ENCODE assay signal across 8 cellular contexts in the genomic region with DNA sequence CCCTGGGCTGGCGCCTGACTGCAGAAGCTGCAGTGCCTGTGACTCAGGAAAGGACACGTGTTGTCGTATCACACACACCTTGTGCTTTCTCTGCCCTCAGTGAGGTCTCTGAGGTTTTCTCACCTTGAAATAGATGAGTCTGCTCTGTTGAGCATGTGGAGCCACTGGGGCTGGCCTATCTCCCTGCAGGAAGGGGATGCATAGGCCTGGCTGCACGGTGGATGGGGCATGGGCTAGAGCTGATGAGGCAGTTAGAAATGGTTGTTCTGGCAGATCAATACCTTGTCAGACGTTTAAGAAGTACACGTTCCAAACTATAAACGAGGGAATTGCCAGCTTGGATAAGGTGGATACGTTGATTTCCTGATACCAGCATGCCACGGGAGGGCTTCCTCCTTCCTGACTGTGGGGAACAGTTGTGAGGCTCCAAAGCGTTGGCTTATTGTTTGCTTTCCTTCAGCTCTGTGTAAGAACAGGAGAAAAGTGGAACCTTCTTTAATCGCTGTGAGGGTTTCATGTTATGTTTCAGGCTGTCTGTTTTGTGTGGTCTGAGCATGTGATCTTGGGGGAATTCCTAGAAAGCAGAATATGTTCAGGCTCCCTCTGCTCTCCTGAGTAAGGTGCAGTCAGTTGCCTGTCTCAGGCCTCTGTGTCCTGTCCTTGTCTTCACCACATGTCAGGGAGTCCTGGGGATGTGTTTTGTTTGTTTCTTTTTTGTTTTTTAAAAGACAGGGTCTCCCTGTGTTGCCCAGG. TPM values are rescaled to one million over a fixed set of nuclear protein-coding genes. Genes with fewer than 3 reads are reported as not detected.
DNase-seq lines count a peak whose midpoint lies in the region; ATAC-seq and TF ChIP-seq lines count a peak whose summit lies in the region.

No MANE protein-coding gene starts in this region.

- H3K4me1 Mint-ChIP-seq in activated T-cell treated with anti-CD3 and anti-CD28 coated beads, Interleukin-2, amount 50 U/mL, for 4 hours (ENCODE audit: low read depth), result peaks cover 17% of the 10 kb centered on the region
- peaks cover 4% of the 10 kb centered on the region for H3K4me1 Mint-ChIP-seq in osteocyte (ENCODE audit: unreplicated experiment)

- no peak overlapping the region for H3K27ac Mint-ChIP-seq in osteocyte (ENCODE audit: unreplicated experiment)

- no peak for TF ChIP-seq CTCF in osteocyte (IDR thresholded peaks at IDR 0.05)

- no peaks in the 10 kb centered on the region for H3K27me3 Mint-ChIP-seq in activated T-cell treated with anti-CD3 and anti-CD28 coated beads, Interleukin-2, amount 50 U/mL, for 4 hours (ENCODE audit: low read depth)
- H3K27me3 Mint-ChIP-seq in osteocyte (ENCODE audit: unreplicated experiment), result no peaks in the 10 kb centered on the region

- peak overlapping the region; percentile 25 for H3K4me3 Mint-ChIP-seq in activated T-cell treated with anti-CD3 and anti-CD28 coated beads, Interleukin-2, amount 50 U/mL, for 4 hours
- no peak overlapping the region for H3K4me3 Mint-ChIP-seq in osteocyte (ENCODE audit: unreplicated experiment)

- no peaks in the 10 kb centered on the region for H3K9me3 Mint-ChIP-seq in activated T-cell treated with anti-CD3 and anti-CD28 coated beads, Interleukin-2, amount 50 U/mL, for 4 hours
- H3K9me3 Mint-ChIP-seq in osteocyte (ENCODE audit: unreplicated experiment), result no peaks in the 10 kb centered on the region

- peak; percentile 64 for ATAC-seq in GM18909 (IDR thresholded peaks at IDR 0.05; ENCODE audit: poor library complexity, unreplicated experiment)
- peak; percentile 73 for ATAC-seq in HG03108 (IDR thresholded peaks at IDR 0.05; ENCODE audit: unreplicated experiment)
- ATAC-seq in activated T-cell treated with anti-CD3 and anti-CD28 coated beads, Interleukin-2, amount 50 U/mL, for 4 hours, result peak; percentile 90 to 97
- no peak for ATAC-seq in HG02970 (IDR thresholded peaks at IDR 0.05; ENCODE audit: low FRiP score, unreplicated experiment)
- ATAC-seq in GM21390 (IDR thresholded peaks at IDR 0.05; ENCODE audit: unreplicated experiment), result no peak

- peaks cover 14% of the 10 kb centered on the region for H3K36me3 Mint-ChIP-seq in activated T-cell treated with anti-CD3 and anti-CD28 coated beads, Interleukin-2, amount 50 U/mL, for 4 hours (ENCODE audit: insufficient read depth)
- H3K36me3 Mint-ChIP-seq in osteocyte (ENCODE audit: unreplicated experiment), result peaks cover 16% of the 10 kb centered on the region

- DNase-seq in activated T-cell treated with anti-CD3 and anti-CD28 coated beads, Interleukin-2, amount 50 U/mL, for 4 hours, result no peak
- DNase-seq in stimulated activated CD4-positive, alpha-beta T cell treated with anti-CD3 and anti-CD28 coated beads, Interleukin-4, amount 100 ng/mL, for 48 hours (ENCODE audit: low read depth in 2 of 2), result peak; percentile 7 to 8
- no peak for DNase-seq in osteocyte (ENCODE audit: extremely low spot score, unreplicated experiment)
- DNase-seq in DMS53 (lab: John Stamatoyannopoulos, UW), result no peak

RNA-seq across cellular contexts. Expression of a gene that starts 44.8 kb away (rescaled TPM):
- 10 to 100 TPM; 29.4 to 33.1 (median 31.0) TPM for total RNA-seq in activated T-cell treated with anti-CD3 and anti-CD28 coated beads, Interleukin-2, amount 50 U/mL, for 4 hours
- 38.9 and 42.5 TPM in 2 replicates for total RNA-seq in osteocyte

RNA-seq across cellular contexts. Expression of a gene that starts 45.0 kb away (rescaled TPM):
- 1 to 10 TPM; 3.6 to 3.9 (median 3.7) TPM for total RNA-seq in activated T-cell treated with anti-CD3 and anti-CD28 coated beads, Interleukin-2, amount 50 U/mL, for 4 hours
- total RNA-seq in osteocyte, result 6.9 and 9.1 TPM in 2 replicates

Comparison
In these comparisons a context has a peak if more than half of its experiments do, and no peak if none do; other contexts are left out.
1. ATAC-seq: peak in GM18909 (single experiment), HG03108 (single experiment) and activated T-cell treated with anti-CD3 and anti-CD28 coated beads, Interleukin-2, amount 50 U/mL, for 4 hours (2 of 2); none in HG02970 (single experiment) and GM21390 (single experiment).
2. DNase-seq: peak in stimulated activated CD4-positive, alpha-beta T cell treated with anti-CD3 and anti-CD28 coated beads, Interleukin-4, amount 100 ng/mL, for 48 hours (2 of 2); none in activated T-cell treated with anti-CD3 and anti-CD28 coated beads, Interleukin-2, amount 50 U/mL, for 4 hours (single experiment), osteocyte (single experiment) and DMS53 (single experiment).